Comparison of ENCODE assay signal across 16 cellular contexts in the genomic region with DNA sequence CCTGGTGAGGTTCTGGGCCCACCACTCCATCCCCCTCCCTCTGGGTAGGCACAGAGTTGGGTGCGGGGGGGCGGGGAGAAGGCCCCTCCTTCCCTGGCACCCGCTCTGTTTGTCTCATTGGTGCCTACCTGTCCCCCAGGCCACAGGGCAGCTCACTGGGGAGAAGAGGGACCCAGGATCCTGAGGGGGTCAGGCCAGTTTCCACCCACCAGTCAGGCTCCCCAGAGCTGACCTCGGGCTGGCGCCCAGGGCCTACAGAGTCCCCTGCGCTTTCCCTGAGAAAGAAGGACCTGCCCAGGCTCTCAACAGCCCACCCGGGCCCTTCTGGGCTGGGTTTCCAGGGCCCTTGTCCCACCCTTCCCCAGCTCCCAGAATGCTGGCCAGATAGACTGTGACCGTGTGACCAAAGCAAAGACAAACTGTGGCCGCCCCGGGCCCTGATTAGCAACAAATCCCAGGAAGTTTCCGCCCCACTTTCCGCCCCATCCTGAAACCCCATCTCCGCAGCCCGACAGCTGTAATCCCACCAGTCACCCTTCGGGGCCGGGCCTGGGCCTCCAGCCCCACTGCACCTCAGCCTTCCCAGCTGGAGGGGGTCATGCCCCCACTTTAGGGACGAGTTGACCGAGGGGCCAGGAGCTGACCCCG. TPM values are rescaled to one million over a fixed set of nuclear protein-coding genes. Genes with fewer than 3 reads are reported as not detected.
"Had no signal": no experiment of that assay in that cellular context is flagged by ENCODE, and none has a peak within 500 bp of the region (broad histone marks: within the 10 kb centered on the region; RNA-seq: fewer than 3 reads in every experiment).

No MANE protein-coding gene starts in this region.

- H3K27me3 ChIP-seq: ovary had no signal

- H3K9me3 ChIP-seq: gastrocnemius medialis, heart right ventricle, left lung, ovary, stomach, thoracic aorta had no signal

- H3K36me3 ChIP-seq: gastrocnemius medialis, heart right ventricle, left lung, ovary, stomach, thoracic aorta had no signal

- H3K27ac Mint-ChIP-seq: activated CD8-positive, alpha-beta memory T cell treated with anti-CD3 and anti-CD28 coated beads, Interleukin-2, amount 10 ng/mL, durations not matched to agents 7 days and 5 days; activated naive CD8-positive, alpha-beta T cell treated with anti-CD3 and anti-CD28 coated beads for 36 hours; T-helper 17 cell had no signal

- H3K9me3 Mint-ChIP-seq: activated naive CD8-positive, alpha-beta T cell treated with anti-CD3 and anti-CD28 coated beads for 36 hours; activated T-cell treated with anti-CD3 and anti-CD28 coated beads, Interleukin-2, amount 50 U/mL, for 4 hours had no signal

- DNase-seq: activated CD4-positive, alpha-beta T cell treated with anti-CD3 and anti-CD28 coated beads, Interleukin-2, amount 50 U/mL, for 4 hours; activated CD8-positive, alpha-beta memory T cell treated with anti-CD3 and anti-CD28 coated beads, Interleukin-2, amount 10 ng/mL, durations not matched to agents 7 days and 5 days; activated effector memory CD4-positive, alpha-beta T cell treated with anti-CD3 and anti-CD28 coated beads, Interleukin-2, amount 50 U/mL, for 16 hours; activated naive CD8-positive, alpha-beta T cell treated with anti-CD3 and anti-CD28 coated beads for 36 hours; activated T-cell treated with anti-CD3 and anti-CD28 coated beads, Interleukin-2, amount 50 U/mL, for 4 hours; aorta; gastrocnemius medialis; heart right ventricle; left lung; mesenchymal stem cell; ovary; stimulated activated CD4-positive, alpha-beta T cell treated with anti-CD3 and anti-CD28 coated beads, Interleukin-15, amount 100 ng/mL, for 24 hours; stimulated activated CD4-positive, alpha-beta T cell treated with anti-CD3 and anti-CD28 coated beads, Interleukin-4, amount 100 ng/mL, for 24 hours; stomach; T-helper 17 cell had no signal

- H3K4me3 ChIP-seq: gastrocnemius medialis, heart right ventricle, left lung, ovary, stomach, thoracic aorta had no signal

- H3K27ac ChIP-seq: gastrocnemius medialis, left lung, ovary, stomach, thoracic aorta had no signal

- H3K36me3 Mint-ChIP-seq: activated CD8-positive, alpha-beta memory T cell treated with anti-CD3 and anti-CD28 coated beads, Interleukin-2, amount 10 ng/mL, durations not matched to agents 7 days and 5 days; activated naive CD8-positive, alpha-beta T cell treated with anti-CD3 and anti-CD28 coated beads for 36 hours had no signal

- H3K4me3 Mint-ChIP-seq: activated CD8-positive, alpha-beta memory T cell treated with anti-CD3 and anti-CD28 coated beads, Interleukin-2, amount 10 ng/mL, durations not matched to agents 7 days and 5 days; activated naive CD8-positive, alpha-beta T cell treated with anti-CD3 and anti-CD28 coated beads for 36 hours; activated T-cell treated with anti-CD3 and anti-CD28 coated beads, Interleukin-2, amount 50 U/mL, for 4 hours; T-helper 17 cell had no signal

- ATAC-seq: activated CD8-positive, alpha-beta memory T cell treated with anti-CD3 and anti-CD28 coated beads, Interleukin-2, amount 10 ng/mL, durations not matched to agents 7 days and 5 days; activated T-cell treated with anti-CD3 and anti-CD28 coated beads, Interleukin-2, amount 50 U/mL, for 4 hours; gastrocnemius medialis; left lung; T-helper 17 cell had no signal

- H3K4me1 Mint-ChIP-seq: activated CD8-positive, alpha-beta memory T cell treated with anti-CD3 and anti-CD28 coated beads, Interleukin-2, amount 10 ng/mL, durations not matched to agents 7 days and 5 days; T-helper 17 cell had no signal

RNA-seq across cellular contexts. Expression of gene FGFR3, which starts 33.8 kb away (rescaled TPM):
- total RNA-seq: activated naive CD8-positive, alpha-beta T cell treated with anti-CD3 and anti-CD28 coated beads for 36 hours had no signal
